11 cellular contexts compared by ENCODE assay signal in the genomic region with DNA sequence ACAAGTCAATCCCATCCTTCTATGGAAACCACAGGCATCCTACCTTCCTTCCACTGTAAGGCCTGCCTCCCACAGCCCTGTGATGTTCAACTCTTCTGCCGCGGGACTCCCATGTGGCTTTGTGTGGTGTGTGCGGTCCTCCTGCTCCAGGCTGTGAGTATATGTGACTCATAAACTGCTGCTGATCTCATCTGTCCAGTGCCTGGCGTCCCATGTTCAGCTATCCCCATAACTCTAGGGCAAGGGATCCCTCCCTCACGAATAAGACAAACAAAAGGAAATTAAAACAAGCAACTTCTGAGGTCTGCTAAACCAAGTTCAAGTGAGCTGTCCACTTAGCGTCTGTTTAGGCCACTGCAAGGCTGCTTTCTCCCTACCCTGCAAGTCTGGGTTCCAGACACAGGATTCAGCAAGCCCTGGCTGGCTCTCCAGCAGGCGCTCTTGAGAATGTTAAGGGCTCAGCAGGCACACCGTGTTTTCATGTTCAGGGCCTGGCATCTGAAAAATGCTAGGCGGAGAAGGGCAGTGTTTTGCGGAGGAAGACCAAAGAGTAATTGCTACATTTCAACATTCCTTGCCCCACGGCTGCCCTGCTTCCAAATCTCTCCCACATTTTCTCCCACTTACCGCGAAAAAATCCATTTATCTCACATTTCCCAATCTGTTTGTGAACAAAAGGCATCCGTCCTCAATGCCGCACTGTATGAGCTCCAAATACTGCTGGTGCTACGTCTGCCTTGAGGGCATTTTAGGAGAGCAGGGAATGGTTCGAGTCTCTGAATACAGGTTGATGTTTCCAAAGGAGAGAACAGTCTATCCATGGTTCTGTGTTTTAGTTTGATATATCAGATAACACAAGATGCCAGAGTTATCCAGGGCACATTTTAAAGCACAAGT.
DNase-seq lines count a peak whose midpoint lies in the region; ATAC-seq and TF ChIP-seq lines count a peak whose summit lies in the region.
"Had no signal": no experiment of that assay in that cellular context is flagged by ENCODE, and none has a peak within 500 bp of the region (broad histone marks: within the 10 kb centered on the region; RNA-seq: fewer than 3 reads in every experiment).

No MANE protein-coding gene starts in this region.

- TF ChIP-seq CTCF in choroid plexus epithelial cell (conservative IDR thresholded peaks at IDR 0.05; ENCODE audit: low read depth, low read length): peak; percentile 12
- TF ChIP-seq CTCF in type B pancreatic cell (conservative IDR thresholded peaks at IDR 0.05): no peak

- H3K9me3 ChIP-seq in HUES6 (ENCODE audit: control insufficient read depth, insufficient read depth, low read depth, low read length): no peaks in the 10 kb centered on the region

- peak overlapping the region; percentile 72 for H3K27ac Mint-ChIP-seq in type B pancreatic cell
- no peak overlapping the region for H3K27ac Mint-ChIP-seq in activated naive CD8-positive, alpha-beta T cell treated with anti-CD3 and anti-CD28 coated beads, Interleukin-2, amount 50 U/mL, for 24 hours
- H3K27ac Mint-ChIP-seq: T-helper 17 cell had no signal

- H3K36me3 Mint-ChIP-seq in type B pancreatic cell: peaks cover 24% of the 10 kb centered on the region
- no peaks in the 10 kb centered on the region for H3K36me3 Mint-ChIP-seq in activated naive CD8-positive, alpha-beta T cell treated with anti-CD3 and anti-CD28 coated beads, Interleukin-2, amount 50 U/mL, for 24 hours (ENCODE audit: low read depth)

- H3K9me3 Mint-ChIP-seq in type B pancreatic cell: peaks cover 12% of the 10 kb centered on the region
- peaks cover 16% of the 10 kb centered on the region for H3K9me3 Mint-ChIP-seq in activated naive CD8-positive, alpha-beta T cell treated with anti-CD3 and anti-CD28 coated beads, Interleukin-2, amount 50 U/mL, for 24 hours

- H3K27me3 Mint-ChIP-seq in type B pancreatic cell: no peaks in the 10 kb centered on the region
- no peaks in the 10 kb centered on the region for H3K27me3 Mint-ChIP-seq in activated naive CD8-positive, alpha-beta T cell treated with anti-CD3 and anti-CD28 coated beads, Interleukin-2, amount 50 U/mL, for 24 hours
- H3K27me3 Mint-ChIP-seq: T-helper 17 cell had no signal

- H3K27me3 ChIP-seq in HUES6 (ENCODE audit: control insufficient read depth, insufficient read depth, low read length): no peaks in the 10 kb centered on the region

- H3K4me1 Mint-ChIP-seq in type B pancreatic cell (ENCODE audit: unreplicated experiment): peaks cover 39% of the 10 kb centered on the region
- H3K4me1 Mint-ChIP-seq in activated naive CD8-positive, alpha-beta T cell treated with anti-CD3 and anti-CD28 coated beads, Interleukin-2, amount 50 U/mL, for 24 hours: no peaks in the 10 kb centered on the region
- H3K4me1 Mint-ChIP-seq: T-helper 17 cell had no signal

- ATAC-seq in GM19467 (IDR thresholded peaks at IDR 0.05; ENCODE audit: unreplicated experiment): no peak
- no peak for ATAC-seq in activated naive CD8-positive, alpha-beta T cell treated with anti-CD3 and anti-CD28 coated beads, Interleukin-2, amount 50 U/mL, for 24 hours
- ATAC-seq: T-helper 17 cell had no signal

- H3K4me3 ChIP-seq in HUES6 (ENCODE audit: low read depth, low read length) (peak overlapping the region; percentile 1; the same call in 1 of the 2 replicates), choroid plexus epithelial cell (ENCODE audit: low read depth, low read length) (peak overlapping the region; percentile 5)

- no peaks in the 10 kb centered on the region for H3K36me3 ChIP-seq in HUES6 (ENCODE audit: control insufficient read depth, insufficient read depth, low read length)

- DNase-seq in choroid plexus epithelial cell (ENCODE audit: low read depth) (peak; percentile 94), kidney tubule cell (ENCODE audit: low spot score) (peak; percentile 72), type B pancreatic cell (ENCODE audit: extremely low spot score, unreplicated experiment) (no peak), NCI-H1105 treated with DMSO at 0.1 percent for 48 hours (lab: John Stamatoyannopoulos, UW) (no peak), activated T-cell treated with anti-CD3 and anti-CD28 coated beads for 4 hours (no peak)
- DNase-seq in activated naive CD8-positive, alpha-beta T cell treated with anti-CD3 and anti-CD28 coated beads, Interleukin-2, amount 50 U/mL, for 24 hours: no peak
- DNase-seq: activated naive CD4-positive, alpha-beta T cell treated with anti-CD3 and anti-CD28 coated beads, Interleukin-2, amount 50 U/mL, for 16 hours; stimulated activated CD4-positive, alpha-beta T cell treated with anti-CD3 and anti-CD28 coated beads, Interleukin-2, amount 100 ng/mL, for 48 hours; T-helper 17 cell had no signal

- peak overlapping the region; percentile 22; the same call in 1 of the 2 replicates for H3K27ac ChIP-seq in HUES6 (ENCODE audit: low read depth, low read length)

- H3K4me3 Mint-ChIP-seq in type B pancreatic cell: peak overlapping the region; percentile 43
- no peak overlapping the region for H3K4me3 Mint-ChIP-seq in activated naive CD8-positive, alpha-beta T cell treated with anti-CD3 and anti-CD28 coated beads, Interleukin-2, amount 50 U/mL, for 24 hours
- H3K4me3 Mint-ChIP-seq: T-helper 17 cell had no signal

- peak overlapping the region; percentile 10 for H3K9ac ChIP-seq in HUES6 (ENCODE audit: low read length)

- H3K4me1 ChIP-seq in HUES6 (ENCODE audit: control insufficient read depth, insufficient read depth, low read length): peaks cover 15% of the 10 kb centered on the region

Comparison
In these comparisons a context has a peak if more than half of its experiments do, and no peak if none do; other contexts are left out.
1. DNase-seq: peak in choroid plexus epithelial cell (single experiment) and kidney tubule cell (single experiment); none in type B pancreatic cell (single experiment), activated naive CD8-positive, alpha-beta T cell treated with anti-CD3 and anti-CD28 coated beads, Interleukin-2, amount 50 U/mL, for 24 hours (single experiment), NCI-H1105 treated with DMSO at 0.1 percent for 48 hours (single experiment) and activated T-cell treated with anti-CD3 and anti-CD28 coated beads for 4 hours (single experiment).